Comparison of ENCODE assay signal across 14 cellular contexts in the genomic region with DNA sequence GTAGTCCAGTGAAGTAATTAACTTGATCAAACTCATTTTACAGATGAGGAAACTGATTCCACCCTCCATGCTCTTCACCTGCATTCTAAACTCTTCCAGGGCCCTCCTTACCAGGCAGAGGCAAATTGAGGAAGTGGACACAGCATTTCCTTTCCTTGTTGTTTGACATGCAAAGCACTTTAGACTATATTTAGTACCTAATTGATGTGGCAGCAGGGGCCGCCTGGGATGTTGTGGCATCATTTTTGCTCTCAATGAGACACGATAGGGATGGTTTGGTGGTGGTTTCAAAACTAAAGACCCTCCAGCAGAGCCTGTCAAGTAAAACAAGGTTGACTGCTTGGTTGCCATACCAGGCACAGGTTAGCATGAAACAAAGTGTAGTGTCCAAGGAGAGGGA. TPM values are rescaled to one million over a fixed set of nuclear protein-coding genes. Genes with fewer than 3 reads are reported as not detected.
DNase-seq lines count a peak whose midpoint lies in the region; ATAC-seq and TF ChIP-seq lines count a peak whose summit lies in the region.
"Had no signal": no experiment of that assay in that cellular context is flagged by ENCODE, and none has a peak within 500 bp of the region (broad histone marks: within the 10 kb centered on the region; RNA-seq: fewer than 3 reads in every experiment).

No MANE protein-coding gene starts in this region.

- H3K79me2 ChIP-seq in GM23338 (replicated peaks; ENCODE audit: insufficient read depth) (peaks cover 98% of the 10 kb centered on the region), OCI-LY1 (ENCODE audit: insufficient read depth, low read length) (peaks cover 24% of the 10 kb centered on the region)

- H3K27me3 Mint-ChIP-seq in GM23338 (ENCODE audit: insufficient read depth, low read depth, poor library complexity): peaks cover 6% of the 10 kb centered on the region
- peaks cover 6% of the 10 kb centered on the region for H3K27me3 Mint-ChIP-seq in glutamatergic neuron (ENCODE audit: unreplicated experiment)
- H3K27me3 Mint-ChIP-seq: activated naive CD8-positive, alpha-beta T cell had no signal

- intact Hi-C loops in mucosa of descending colon (cut with DNase I, micrococcal nuclease): no loop called here
- intact Hi-C loops in right lobe of liver (cut with DNase I): no loop called here

- no peaks in the 10 kb centered on the region for H3K9me3 ChIP-seq in OCI-LY1 (ENCODE audit: low read length)
- no peaks in the 10 kb centered on the region for H3K9me3 ChIP-seq in mucosa of descending colon
- no peaks in the 10 kb centered on the region for H3K9me3 ChIP-seq in upper lobe of left lung
- no peaks in the 10 kb centered on the region for H3K9me3 ChIP-seq in right lobe of liver
- H3K9me3 ChIP-seq: tibial nerve had no signal

- H3K27me3 ChIP-seq in GM23338 (ENCODE audit: insufficient read depth) (no peaks in the 10 kb centered on the region), OCI-LY1 (ENCODE audit: insufficient read depth, low read length) (no peaks in the 10 kb centered on the region), brain microvascular endothelial cell (replicated peaks) (no peaks in the 10 kb centered on the region), upper lobe of left lung (no peaks in the 10 kb centered on the region), right lobe of liver (no peaks in the 10 kb centered on the region)
- H3K27me3 ChIP-seq: tibial nerve had no signal

- H3K36me3 Mint-ChIP-seq in GM23338 (ENCODE audit: low read depth) (peaks cover 14% of the 10 kb centered on the region; the same call in 2 of the 3 replicates), glutamatergic neuron (ENCODE audit: unreplicated experiment) (no peaks in the 10 kb centered on the region)

- H3K9me2 ChIP-seq in GM23338 (ENCODE audit: insufficient read depth): no peaks in the 10 kb centered on the region
- H3K9me2 ChIP-seq in OCI-LY1 (ENCODE audit: low read depth, low read length): no peaks in the 10 kb centered on the region

- no peaks in the 10 kb centered on the region for H3K36me3 ChIP-seq in GM23338 (ENCODE audit: insufficient read depth)
- no peaks in the 10 kb centered on the region for H3K36me3 ChIP-seq in OCI-LY1 (ENCODE audit: insufficient read depth, low read length)
- no peaks in the 10 kb centered on the region for H3K36me3 ChIP-seq in mucosa of descending colon (ENCODE audit: low read depth)
- no peaks in the 10 kb centered on the region for H3K36me3 ChIP-seq in brain microvascular endothelial cell (replicated peaks)
- H3K36me3 ChIP-seq in upper lobe of left lung: no peaks in the 10 kb centered on the region
- H3K36me3 ChIP-seq in right lobe of liver: no peaks in the 10 kb centered on the region
- H3K36me3 ChIP-seq: tibial nerve had no signal

- TF ChIP-seq POLR2A in upper lobe of left lung (IDR thresholded peaks at IDR 0.05): no peak
- no peak for TF ChIP-seq POLR2A in right lobe of liver (IDR thresholded peaks at IDR 0.05)

- no peaks in the 10 kb centered on the region for H3K9me3 Mint-ChIP-seq in GM23338
- H3K9me3 Mint-ChIP-seq in glutamatergic neuron (ENCODE audit: unreplicated experiment): peaks cover 5% of the 10 kb centered on the region
- H3K9me3 Mint-ChIP-seq: endodermal cell had no signal

- no peak overlapping the region for H2AFZ ChIP-seq in GM23338
- no peak overlapping the region for H2AFZ ChIP-seq in OCI-LY1 (ENCODE audit: low read length)

- H3K27ac ChIP-seq in GM23338 (ENCODE audit: low read depth) (peak overlapping the region; percentile 32; the same call in 1 of the 2 replicates), OCI-LY1 (ENCODE audit: low read depth, low read length, poor library complexity, severe bottlenecking) (peak overlapping the region; percentile 95), brain microvascular endothelial cell (no peak overlapping the region), upper lobe of left lung (no peak overlapping the region), right lobe of liver (no peak overlapping the region)
- H3K27ac ChIP-seq: tibial nerve had no signal

- H3F3A ChIP-seq in GM23338 (replicated peaks; ENCODE audit: low read depth) (0 out of 2 replicates have a peak, but pooled peaks cover 3% of the 10 kb centered on the region), OCI-LY1 (ENCODE audit: insufficient read depth, low read length) (peaks cover 13% of the 10 kb centered on the region; the same call in 1 of the 2 replicates)

- peaks cover 27% of the 10 kb centered on the region for H3K4me1 Mint-ChIP-seq in GM23338
- H3K4me1 Mint-ChIP-seq in glutamatergic neuron (ENCODE audit: low read depth, unreplicated experiment): peaks cover 16% of the 10 kb centered on the region

- peak; percentile 49 for DNase-seq in GM13977 (ENCODE audit: low spot score)
- DNase-seq in GM23338 (ENCODE audit: low spot score): no peak
- peak in 1 of 3 donors; percentile 29 for DNase-seq in mucosa of descending colon
- DNase-seq in brain microvascular endothelial cell: no peak
- DNase-seq in upper lobe of left lung: no peak
- DNase-seq in right lobe of liver: no peak
- DNase-seq in glutamatergic neuron: no peak
- DNase-seq: endodermal cell; GOT3; NCI-H446 treated with DMSO at 0.1 percent for 48 hours; stimulated activated CD4-positive, alpha-beta T cell treated with anti-CD3 and anti-CD28 coated beads, Interleukin-2, amount 100 ng/mL, for 48 hours had no signal

- ATAC-seq in GM23338 (no peak), mucosa of descending colon (peak; percentile 94), upper lobe of left lung (ENCODE audit: low FRiP score in 2 of 2) (no peak), right lobe of liver (no peak)

- H3K9ac ChIP-seq in OCI-LY1 (ENCODE audit: low read length): peak overlapping the region; percentile 53

- 10 to 36% methylated on average over 2 of the region's 2 CpGs for WGBS in upper lobe of left lung, 2 donors
- 68% methylated on average over 2 of the region's 2 CpGs for WGBS in right lobe of liver (ENCODE audit: insufficient coverage, low coverage, low lambda C conversion rate, missing lambda C conversion rate)

- TF ChIP-seq CTCF in GM13977 (IDR thresholded peaks at IDR 0.05; ENCODE audit: extremely low read depth, insufficient read depth, missing control alignments) (no peak), GM23338 (conservative IDR thresholded peaks at IDR 0.05; ENCODE audit: low read depth in 2 of 2) (no peak), OCI-LY1 (IDR thresholded peaks at IDR 0.05; ENCODE audit: low read length) (no peak), mucosa of descending colon (IDR thresholded peaks at IDR 0.05) (no peak), brain microvascular endothelial cell (IDR thresholded peaks at IDR 0.05; ENCODE audit: low read depth, low read length, missing control alignments) (no peak), upper lobe of left lung (IDR thresholded peaks at IDR 0.05) (no peak), right lobe of liver (IDR thresholded peaks at IDR 0.05) (no peak), glutamatergic neuron (IDR thresholded peaks at IDR 0.05; ENCODE audit: partially characterized antibody, unreplicated experiment) (no peak)

- H4K20me1 ChIP-seq in GM23338 (replicated peaks; ENCODE audit: insufficient read depth) (peaks cover 9% of the 10 kb centered on the region), OCI-LY1 (ENCODE audit: insufficient read depth, low read length) (no peaks in the 10 kb centered on the region)

- in situ Hi-C loops in GM13977 (cut with MboI; ENCODE audit: low pct_unique_long_range_greater_than_20kb, low sequenced_read_pairs, unreplicated experiment): loop anchor here (25.0 kb wide), 2 partner anchors 122 to 422 kb away; partner anchors contain the start of gene CATSPERG
- in situ Hi-C loops in brain microvascular endothelial cell (cut with HindIII; ENCODE audit: low pct_ligation_motif_present, low sequenced_read_pairs): no loop called here

- H3K27ac Mint-ChIP-seq in GM23338 (peak overlapping the region; percentile 19; the same call in 1 of the 2 replicates), glutamatergic neuron (ENCODE audit: unreplicated experiment) (no peak overlapping the region)
- H3K27ac Mint-ChIP-seq: activated naive CD8-positive, alpha-beta T cell; endodermal cell had no signal

- no peak for TF ChIP-seq EP300 in upper lobe of left lung (IDR thresholded peaks at IDR 0.05)

- H3K4me1 ChIP-seq in GM23338 (ENCODE audit: insufficient read depth): peaks cover 25% of the 10 kb centered on the region
- peaks cover 83% of the 10 kb centered on the region for H3K4me1 ChIP-seq in OCI-LY1 (ENCODE audit: insufficient read depth, low read length, severe bottlenecking)
- peaks cover 8% of the 10 kb centered on the region for H3K4me1 ChIP-seq in mucosa of descending colon (ENCODE audit: low read depth)
- peaks cover 0 to 18% (median 0%) of the 10 kb centered on the region in 4 donors for H3K4me1 ChIP-seq in upper lobe of left lung
- H3K4me1 ChIP-seq in right lobe of liver: no peaks in the 10 kb centered on the region

- H3K4me2 ChIP-seq in GM23338 (0 out of 2 replicates have a peak overlapping the region, but pooled peaks have one; percentile 58), OCI-LY1 (ENCODE audit: low read length) (peak overlapping the region; percentile 61)

- H3K4me3 Mint-ChIP-seq in GM23338: peak overlapping the region; percentile 4; the same call in 1 of the 3 replicates
- no peak overlapping the region for H3K4me3 Mint-ChIP-seq in glutamatergic neuron (ENCODE audit: unreplicated experiment)
- H3K4me3 Mint-ChIP-seq: activated naive CD8-positive, alpha-beta T cell; endodermal cell had no signal

- no peak overlapping the region for H3K4me3 ChIP-seq in GM23338
- peak overlapping the region; percentile 48 for H3K4me3 ChIP-seq in OCI-LY1 (ENCODE audit: low read depth, low read length, poor library complexity, severe bottlenecking)
- H3K4me3 ChIP-seq in mucosa of descending colon: no peak overlapping the region
- H3K4me3 ChIP-seq in brain microvascular endothelial cell (ENCODE audit: low read depth, low read length): no peak overlapping the region
- no peak overlapping the region for H3K4me3 ChIP-seq in upper lobe of left lung
- H3K4me3 ChIP-seq in right lobe of liver: no peak overlapping the region
- H3K4me3 ChIP-seq: tibial nerve had no signal

TF ChIP-seq in GM23338, 12 proteins besides CTCF, POLR2A, EP300 and RAD21 (continues in another document):
- no peak for TF ChIP-seq JUNB (IDR thresholded peaks at IDR 0.05; ENCODE audit: unreplicated experiment)
- no peak for TF ChIP-seq NANOG (IDR thresholded peaks at IDR 0.05; ENCODE audit: borderline replicate concordance)
- TF ChIP-seq CREB1 (CRISPR knock-in tag; IDR thresholded peaks at IDR 0.05; ENCODE audit: low read depth): no peak

RNA-seq across cellular contexts. Expression of gene SIPA1L3, which starts 7.9 kb away (rescaled TPM):
- total RNA-seq in GM23338 (2014; rRNA removed; shearing (Covaris generic)): 42.3 and 54.1 TPM in 2 replicates
- polyA plus RNA-seq in GM23338 (2016; fragmentation: Nextera tagmentation; extraction: Ambion mirVana): 7.6 and 15.7 TPM in 2 replicates
- total RNA-seq in mucosa of descending colon: 100 to 1,000 TPM in 2 of 3 donors, 10 to 100 TPM in 1; 93.6 to 173 (median 144) TPM
- 10 to 100 TPM; 57.3 to 91.6 (median 69.4) TPM for total RNA-seq in upper lobe of left lung
- total RNA-seq in right lobe of liver: 10 to 100 TPM in 5 of 6 experiments, 1 to 10 TPM in 1; 9.1 to 20.4 (median 14.9) TPM
- total RNA-seq in glutamatergic neuron (ENCODE audit: unreplicated experiment): 97.7 TPM

RNA-seq across cellular contexts. Expression of gene WDR87, which starts 8.5 kb away (rescaled TPM):
- not detected in 2 replicates for total RNA-seq in GM23338 (2014; rRNA removed; shearing (Covaris generic))
- polyA plus RNA-seq in GM23338 (2016; fragmentation: Nextera tagmentation; extraction: Ambion mirVana): 0.02 TPM in 1 of 2 replicates, not detected in the other
- not detected for total RNA-seq in mucosa of descending colon
- total RNA-seq in upper lobe of left lung: not detected
- not detected for total RNA-seq in right lobe of liver
- not detected for total RNA-seq in glutamatergic neuron (ENCODE audit: unreplicated experiment)
- total RNA-seq: endodermal cell, tibial nerve had no signal

Comparison
In these comparisons a context has a peak if more than half of its experiments do, and no peak if none do; other contexts are left out.
1. H3K27ac ChIP-seq: peak in GM23338 (single experiment) and OCI-LY1 (single experiment); none in brain microvascular endothelial cell (single experiment), upper lobe of left lung (0 of 4) and right lobe of liver (0 of 3).